1 cellular context compared by ENCODE assay signal in the genomic region with DNA sequence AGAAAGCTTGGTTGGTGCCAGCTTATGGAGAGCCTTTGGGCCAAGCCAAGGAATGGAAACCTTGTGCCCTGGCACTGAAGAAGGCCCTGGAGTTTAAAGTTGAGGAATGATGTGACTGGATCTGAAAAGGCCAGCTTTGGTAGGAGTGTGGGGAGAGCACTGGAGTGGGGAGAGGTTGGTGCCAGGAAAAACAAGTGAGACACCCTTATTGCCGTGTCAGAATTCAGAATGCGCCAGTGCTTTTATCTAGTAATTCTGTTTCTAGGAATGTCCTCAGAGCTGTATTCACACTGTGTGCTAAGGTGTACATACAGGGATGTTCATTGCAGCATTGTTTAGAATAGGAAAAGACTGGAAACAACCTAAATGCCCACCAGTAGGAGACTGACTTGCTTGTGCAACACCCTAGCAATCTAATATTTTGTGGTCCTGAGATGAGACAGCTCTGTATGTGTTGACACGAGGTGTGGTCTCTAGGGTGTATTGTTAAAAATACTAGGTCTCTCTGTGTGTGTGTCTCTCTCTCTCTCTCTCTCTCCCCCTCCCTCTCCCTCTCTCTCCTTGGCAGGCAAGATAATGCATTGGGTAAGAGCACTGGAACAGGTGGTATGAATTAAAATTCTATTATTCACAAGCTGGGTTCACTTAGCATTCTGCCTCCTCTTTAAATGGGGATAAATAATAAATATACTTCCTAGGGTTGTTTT.
TF ChIP-seq lines count a peak whose summit lies in the region.

No MANE protein-coding gene starts in this region.

TF ChIP-seq in GM12878, 131 proteins besides CTCF, POLR2A, EP300 and RAD21:
- TF ChIP-seq BCLAF1 (IDR thresholded peaks at IDR 0.05) (no peak), SMAD1 (IDR thresholded peaks at IDR 0.05; ENCODE audit: low read depth, partially characterized antibody) (no peak), TBL1XR1 (IDR thresholded peaks at IDR 0.05; ENCODE audit: low read depth, low read length) (no peak), SMC3 (IDR thresholded peaks at IDR 0.05; ENCODE audit: borderline replicate concordance, low read length) (no peak), SP1 (IDR thresholded peaks at IDR 0.05; ENCODE audit: low read depth, low read length) (no peak)
